9 cellular contexts compared by ENCODE assay signal in the genomic region with DNA sequence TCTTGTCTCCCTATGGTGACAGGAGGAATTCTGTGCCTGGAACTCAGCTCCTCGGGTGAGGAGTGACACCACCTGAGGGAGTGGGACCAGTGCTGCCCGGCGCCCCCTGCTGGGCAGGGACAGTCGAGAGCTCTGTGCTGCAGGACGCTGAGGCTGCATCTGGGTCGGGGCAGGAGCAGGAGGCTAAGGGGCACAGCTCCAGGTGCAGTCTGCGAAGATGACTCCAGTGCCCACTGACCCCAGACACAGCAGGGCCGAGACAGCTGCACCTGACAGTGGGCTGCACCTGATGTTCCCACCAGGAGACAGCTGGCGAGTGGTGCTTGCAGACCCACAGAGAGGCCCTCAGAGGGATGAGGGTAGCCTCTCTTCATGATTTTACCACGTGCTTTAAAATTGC.
DNase-seq lines count a peak whose midpoint lies in the region; ATAC-seq, FAIRE-seq and TF ChIP-seq lines count a peak whose summit lies in the region.
"Had no signal": no experiment of that assay in that cellular context is flagged by ENCODE, and none has a peak within 500 bp of the region (broad histone marks: within the 10 kb centered on the region; RNA-seq: fewer than 3 reads in every experiment).

No MANE protein-coding gene starts in this region.

- H3K4me1 ChIP-seq in foreskin keratinocyte, result no peaks in the 10 kb centered on the region

- peak; percentile 31 for TF ChIP-seq CTCF in GM10266 (IDR thresholded peaks at IDR 0.05; ENCODE audit: control insufficient read depth, insufficient read depth, low read depth, missing control alignments)
- TF ChIP-seq CTCF in foreskin keratinocyte (conservative IDR thresholded peaks at IDR 0.05), result no peak

- H3K27me3 ChIP-seq in foreskin keratinocyte, result no peaks in the 10 kb centered on the region

- DNase-seq in GM10266 (ENCODE audit: extremely low spot score), result no peak
- peak; percentile 43 for DNase-seq in LoVo (ENCODE audit: low spot score)
- peak; percentile 40 for DNase-seq in activated T-cell treated with anti-CD3 and anti-CD28 coated beads for 48 hours (ENCODE audit: low read depth)
- no peak for DNase-seq in Right ventricle myocardium inferior (ENCODE audit: missing footprints)
- DNase-seq in stimulated activated CD4-positive, alpha-beta T cell treated with anti-CD3 and anti-CD28 coated beads, Interleukin-12 subunit alpha, Interleukin-12 subunit beta, amount 100 ng/mL, for 4 hours, result peak; percentile 55
- no peak for DNase-seq in H54 (ENCODE audit: insufficient read length, low spot score)
- no peak for DNase-seq in foreskin keratinocyte

- no peak overlapping the region for H3K27ac ChIP-seq in foreskin keratinocyte

- intact Hi-C loops in Right ventricle myocardium inferior (cut with DNase I), result no loop called here

- ATAC-seq in Right ventricle myocardium inferior (peak; percentile 61), HG03159 (IDR thresholded peaks at IDR 0.05; ENCODE audit: unreplicated experiment) (no peak), foreskin keratinocyte (no peak)

- no peak for TF ChIP-seq POLR2A in H54 (IDR thresholded peaks at IDR 0.05; ENCODE audit: low read depth, low read length)

- no peak for FAIRE-seq in H54 (lab: Jason Lieb, UNC)
- FAIRE-seq: islet of Langerhans had no signal

Comparison
In these comparisons a context has a peak if more than half of its experiments do, and no peak if none do; other contexts are left out.
1. DNase-seq: peak in LoVo (single experiment), activated T-cell treated with anti-CD3 and anti-CD28 coated beads for 48 hours (single experiment) and stimulated activated CD4-positive, alpha-beta T cell treated with anti-CD3 and anti-CD28 coated beads, Interleukin-12 subunit alpha, Interleukin-12 subunit beta, amount 100 ng/mL, for 4 hours (single experiment); none in GM10266 (single experiment), Right ventricle myocardium inferior (single experiment), H54 (single experiment) and foreskin keratinocyte (0 of 2).